In genomic region chr10:84342584-84342983, GRCh38 we compare ENCODE assay signal across 19 cellular contexts. TPM values are rescaled to one million over a fixed set of nuclear protein-coding genes. Genes with fewer than 3 reads are reported as not detected.
DNase-seq lines count a peak whose midpoint lies in the region; ATAC-seq lines count a peak whose summit lies in the region.
"Had no signal": no experiment of that assay in that cellular context is flagged by ENCODE, and none has a peak within 500 bp of the region (broad histone marks: within the 10 kb centered on the region; RNA-seq: fewer than 3 reads in every experiment).

No MANE protein-coding gene starts in this region.

- H3K27ac ChIP-seq in mesenchymal stem cell (ENCODE audit: low read length, poor library complexity, severe bottlenecking), result no peak overlapping the region
- H3K27ac ChIP-seq: foreskin keratinocyte, lower lobe of right lung, neural progenitor cell, right atrium auricular region, thoracic aorta had no signal

- H4K91ac ChIP-seq in mesenchymal stem cell (ENCODE audit: low read length), result no peak overlapping the region

- H2BK5ac ChIP-seq in mesenchymal stem cell (ENCODE audit: low read depth, low read length, poor library complexity, severe bottlenecking), result no peak overlapping the region

- H3K36me3 Mint-ChIP-seq in activated CD4-positive, alpha-beta T cell treated with anti-CD3 and anti-CD28 coated beads, Interleukin-2, amount 10 ng/mL, durations not matched to agents 7 days and 5 days (ENCODE audit: low read depth), result peaks cover 43% of the 10 kb centered on the region
- H3K36me3 Mint-ChIP-seq in activated naive CD4-positive, alpha-beta T cell treated with anti-CD3 and anti-CD28 coated beads, Interleukin-2, amount 50 U/mL, for 72 hours, result peaks cover 11 to 23% of the 10 kb centered on the region in 2 donors
- H3K36me3 Mint-ChIP-seq in natural killer cell treated with Interleukin-12 subunit alpha and Interleukin-12 subunit beta and Interleukin-15 and Interleukin-18, amount 100 ng/mL, for 72 hours, result peaks cover 15% of the 10 kb centered on the region

- H3K4ac ChIP-seq in mesenchymal stem cell (ENCODE audit: low read depth in 1 of 2, low read length in 2 of 2), result no peak overlapping the region

- no peaks in the 10 kb centered on the region for H3K9me3 Mint-ChIP-seq in activated CD4-positive, alpha-beta T cell treated with anti-CD3 and anti-CD28 coated beads, Interleukin-2, amount 10 ng/mL, durations not matched to agents 7 days and 5 days
- no peaks in the 10 kb centered on the region for H3K9me3 Mint-ChIP-seq in activated naive CD4-positive, alpha-beta T cell treated with anti-CD3 and anti-CD28 coated beads, Interleukin-2, amount 50 U/mL, for 72 hours
- no peaks in the 10 kb centered on the region for H3K9me3 Mint-ChIP-seq in natural killer cell treated with Interleukin-12 subunit alpha and Interleukin-12 subunit beta and Interleukin-15 and Interleukin-18, amount 100 ng/mL, for 72 hours

- H3K4me2 ChIP-seq in mesenchymal stem cell (ENCODE audit: low read length, poor library complexity, severe bottlenecking), result no peak overlapping the region
- H3K4me2 ChIP-seq: neural progenitor cell had no signal

- CTCF ChIA-PET in activated CD4-positive, alpha-beta T cell treated with anti-CD3 and anti-CD28 coated beads, Interleukin-2, amount 10 ng/mL, durations not matched to agents 7 days and 5 days (lab: Charles Lee), result interaction anchor here (0.6 to 2.2 kb wide), 3 partner anchors 13 to 75 kb away, joined by 3 to 7 read pairs (median 4); no protein-coding TSS in a partner anchor

- ATAC-seq in GM21786 (IDR thresholded peaks at IDR 0.05; ENCODE audit: unreplicated experiment) (peak; percentile 77), GM21723 (IDR thresholded peaks at IDR 0.05; ENCODE audit: unreplicated experiment) (no peak)
- peak; percentile 38 to 67 for ATAC-seq in activated naive CD4-positive, alpha-beta T cell treated with anti-CD3 and anti-CD28 coated beads, Interleukin-2, amount 50 U/mL, for 72 hours
- ATAC-seq in natural killer cell treated with Interleukin-12 subunit alpha and Interleukin-12 subunit beta and Interleukin-15 and Interleukin-18, amount 100 ng/mL, for 72 hours, result peak; percentile 80 to 86
- ATAC-seq: lower lobe of right lung had no signal

- no peak overlapping the region for H3K14ac ChIP-seq in mesenchymal stem cell (ENCODE audit: low read length in 2 of 2)

- no peak overlapping the region for H2BK120ac ChIP-seq in mesenchymal stem cell (ENCODE audit: low read depth, low read length)

- no peak overlapping the region for H2AFZ ChIP-seq in mesenchymal stem cell (ENCODE audit: low read depth, low read length)
- H2AFZ ChIP-seq: neural progenitor cell had no signal

- peaks cover 53% of the 10 kb centered on the region for H3K4me1 Mint-ChIP-seq in activated CD4-positive, alpha-beta T cell treated with anti-CD3 and anti-CD28 coated beads, Interleukin-2, amount 10 ng/mL, durations not matched to agents 7 days and 5 days
- H3K4me1 Mint-ChIP-seq in natural killer cell treated with Interleukin-12 subunit alpha and Interleukin-12 subunit beta and Interleukin-15 and Interleukin-18, amount 100 ng/mL, for 72 hours (ENCODE audit: low read depth in 2 of 2), result peaks cover 50 to 60% of the 10 kb centered on the region in 2 donors
- H3K4me1 Mint-ChIP-seq: neural progenitor cell had no signal

- no peaks in the 10 kb centered on the region for H3K9me3 ChIP-seq in mesenchymal stem cell (ENCODE audit: control insufficient read depth, low read length)
- H3K9me3 ChIP-seq: lower lobe of right lung, right atrium auricular region, thoracic aorta had no signal

- no peak overlapping the region for H2BK15ac ChIP-seq in mesenchymal stem cell (ENCODE audit: low read depth, poor library complexity, severe bottlenecking)

- no peak overlapping the region for H3K4me3 ChIP-seq in mesenchymal stem cell (ENCODE audit: insufficient read depth in 1 of 2, low read depth in 1 of 2, low read length in 2 of 2)
- H3K4me3 ChIP-seq: K562, lower lobe of right lung, neural progenitor cell, right atrium auricular region, thoracic aorta had no signal

- H3K27ac Mint-ChIP-seq in activated CD4-positive, alpha-beta T cell treated with anti-CD3 and anti-CD28 coated beads, Interleukin-2, amount 10 ng/mL, durations not matched to agents 7 days and 5 days, result peak overlapping the region; percentile 63
- H3K27ac Mint-ChIP-seq in activated naive CD4-positive, alpha-beta T cell treated with anti-CD3 and anti-CD28 coated beads, Interleukin-2, amount 50 U/mL, for 72 hours, result peak overlapping the region; percentile 2 to 84
- peak overlapping the region; percentile 85 to 92 for H3K27ac Mint-ChIP-seq in natural killer cell treated with Interleukin-12 subunit alpha and Interleukin-12 subunit beta and Interleukin-15 and Interleukin-18, amount 100 ng/mL, for 72 hours
- H3K27ac Mint-ChIP-seq: neural progenitor cell had no signal

- no peaks in the 10 kb centered on the region for H3K27me3 Mint-ChIP-seq in activated CD4-positive, alpha-beta T cell treated with anti-CD3 and anti-CD28 coated beads, Interleukin-2, amount 10 ng/mL, durations not matched to agents 7 days and 5 days
- no peaks in the 10 kb centered on the region for H3K27me3 Mint-ChIP-seq in natural killer cell treated with Interleukin-12 subunit alpha and Interleukin-12 subunit beta and Interleukin-15 and Interleukin-18, amount 100 ng/mL, for 72 hours

- no peak overlapping the region for H3K18ac ChIP-seq in mesenchymal stem cell (ENCODE audit: low read depth in 1 of 2, low read length in 2 of 2)

- H3K27me3 ChIP-seq in mesenchymal stem cell (ENCODE audit: control insufficient read depth in 1 of 2, insufficient read depth in 1 of 2, low read length in 2 of 2), result no peaks in the 10 kb centered on the region
- H3K27me3 ChIP-seq: foreskin keratinocyte, neural progenitor cell, right atrium auricular region had no signal

- H4K8ac ChIP-seq in mesenchymal stem cell (ENCODE audit: low read length), result no peak overlapping the region

- DNase-seq in activated CD4-positive, alpha-beta T cell treated with anti-CD3 and anti-CD28 coated beads, Interleukin-2, amount 10 ng/mL, durations not matched to agents 7 days and 5 days, result peak; percentile 12
- no peak for DNase-seq in activated CD4-positive, alpha-beta T cell treated with anti-CD3 and anti-CD28 coated beads, Interleukin-2, amount 50 U/mL, for 48 hours
- DNase-seq in activated naive CD4-positive, alpha-beta T cell treated with anti-CD3 and anti-CD28 coated beads, Interleukin-2, amount 50 U/mL, for 72 hours (ENCODE audit: low spot score in 2 of 2), result no peak
- DNase-seq in natural killer cell treated with Interleukin-12 subunit alpha and Interleukin-12 subunit beta and Interleukin-15 and Interleukin-18, amount 100 ng/mL, for 72 hours (ENCODE audit: low spot score), result no peak
- no peak for DNase-seq in HUDEP-2 (lab: John Stamatoyannopoulos, UW; ENCODE audit: unreplicated experiment in 76 of 76)
- no peak for DNase-seq in mesenchymal stem cell
- DNase-seq: Calu3; central memory CD4-positive, alpha-beta T cell; foreskin keratinocyte; GDM1; lower lobe of right lung; NCI-H1092; NCI-H2227 treated with DMSO at 0.1 percent for 48 hours had no signal

- no peaks in the 10 kb centered on the region for H3K36me3 ChIP-seq in mesenchymal stem cell (ENCODE audit: control insufficient read depth in 1 of 2, insufficient read depth in 2 of 2, low read depth in 1 of 2, low read length in 2 of 2)
- H3K36me3 ChIP-seq: lower lobe of right lung, neural progenitor cell, right atrium auricular region, thoracic aorta had no signal

- peaks cover 12% of the 10 kb centered on the region for H3K79me1 ChIP-seq in mesenchymal stem cell (replicated peaks; ENCODE audit: low read length, poor library complexity, severe bottlenecking)

- H3K23ac ChIP-seq in mesenchymal stem cell (ENCODE audit: low read length in 2 of 2), result no peak overlapping the region

- WGBS in mesenchymal stem cell, result 99% methylated on average over 6 of the region's 6 CpGs

- POLR2A ChIA-PET in activated CD4-positive, alpha-beta T cell treated with anti-CD3 and anti-CD28 coated beads, Interleukin-2, amount 10 ng/mL, durations not matched to agents 7 days and 5 days (lab: Charles Lee), result no interaction called here

- H3K4me3 Mint-ChIP-seq in activated CD4-positive, alpha-beta T cell treated with anti-CD3 and anti-CD28 coated beads, Interleukin-2, amount 10 ng/mL, durations not matched to agents 7 days and 5 days, result peak overlapping the region; percentile 10
- peak overlapping the region; percentile 88 for H3K4me3 Mint-ChIP-seq in natural killer cell treated with Interleukin-12 subunit alpha and Interleukin-12 subunit beta and Interleukin-15 and Interleukin-18, amount 100 ng/mL, for 72 hours
- H3K4me3 Mint-ChIP-seq: neural progenitor cell had no signal

- no peak overlapping the region for H2AK5ac ChIP-seq in mesenchymal stem cell (ENCODE audit: low read length, severe bottlenecking)

- no peaks in the 10 kb centered on the region for H3K4me1 ChIP-seq in mesenchymal stem cell (ENCODE audit: control insufficient read depth, insufficient read depth, low read depth, low read length)
- H3K4me1 ChIP-seq: foreskin keratinocyte had no signal

- H3K9ac ChIP-seq in mesenchymal stem cell (ENCODE audit: low read length), result no peak overlapping the region
- H3K9ac ChIP-seq: neural progenitor cell had no signal

- no peak overlapping the region for H2BK12ac ChIP-seq in mesenchymal stem cell (ENCODE audit: low read length in 2 of 2)

RNA-seq across cellular contexts. Expression of gene CCSER2, which starts 14.2 kb away (rescaled TPM):
- total RNA-seq in activated CD4-positive, alpha-beta T cell treated with anti-CD3 and anti-CD28 coated beads, Interleukin-2, amount 10 ng/mL, durations not matched to agents 7 days and 5 days, result 10 to 100 TPM; 86.4 to 93.1 TPM
- 10 to 100 TPM; 73.1 to 74.1 TPM for total RNA-seq in activated naive CD4-positive, alpha-beta T cell treated with anti-CD3 and anti-CD28 coated beads, Interleukin-2, amount 50 U/mL, for 72 hours
- total RNA-seq in natural killer cell treated with Interleukin-12 subunit alpha and Interleukin-12 subunit beta and Interleukin-15 and Interleukin-18, amount 100 ng/mL, for 72 hours, result 100 to 1,000 TPM in 1 of 2 donors, 10 to 100 TPM in 1; 90.4 to 135 TPM
- 58.4 TPM for polyA plus RNA-seq in mesenchymal stem cell (2013, experiment 1 of 2)
- 56.6 TPM for polyA plus RNA-seq in mesenchymal stem cell (2013, experiment 2 of 2)
